12 cellular contexts compared by ENCODE assay signal in genomic region chr3:143165211-143165610, GRCh38. TPM values are rescaled to one million over a fixed set of nuclear protein-coding genes. Genes with fewer than 3 reads are reported as not detected.
A peak's percentile ranks its signal among the peaks of the same experiment; 100 is the strongest.
DNase-seq lines count a peak whose midpoint lies in the region; ATAC-seq and TF ChIP-seq lines count a peak whose summit lies in the region.
"Had no signal": no experiment of that assay in that cellular context is flagged by ENCODE, and none has a peak within 500 bp of the region (broad histone marks: within the 10 kb centered on the region; RNA-seq: fewer than 3 reads in every experiment).

No MANE protein-coding gene starts in this region.

- H4K20me1 ChIP-seq in GM23338 (replicated peaks; ENCODE audit: insufficient read depth) = no peaks in the 10 kb centered on the region
- no peaks in the 10 kb centered on the region for H4K20me1 ChIP-seq in PC-3 (ENCODE audit: low read length)

- no TSS peak for BruUV-seq in PC-3 (replicated peaks; lab: Mats Ljungman, UMichigan)

- intact Hi-C loops in PC-3 (cut with micrococcal nuclease) = no loop called here

- no peak for DNase-seq in activated T-cell treated with anti-CD3 and anti-CD28 coated beads, Interleukin-2, amount 50 U/mL, for 4 hours
- DNase-seq in activated T-cell treated with anti-CD3 and anti-CD28 coated beads, Interleukin-2, amount 50 U/mL, for 1 hour = no peak
- DNase-seq in GM23338 (ENCODE audit: low spot score) (no peak), PC-3 (no peak), amniotic stem cell (lab: John Stamatoyannopoulos, UW) (no peak), SW 1271 (lab: John Stamatoyannopoulos, UW) (no peak), AG08395 (ENCODE audit: low spot score) (no peak)
- no peak for DNase-seq in stimulated activated effector memory CD8-positive, alpha-beta T cell treated with anti-CD3 and anti-CD28 coated beads, Interleukin-12 subunit alpha, Interleukin-12 subunit beta, amount 100 ng/mL, for 72 hours (ENCODE audit: low spot score in 2 of 2)
- DNase-seq: activated CD4-positive, alpha-beta T cell treated with anti-CD3 and anti-CD28 coated beads, Interleukin-2, amount 50 U/mL, for 4 hours; colonic mucosa; heart left ventricle; NCI-H1436 treated with DMSO at 0.1 percent for 48 hours had no signal

- H3K27me3 ChIP-seq in GM23338 (ENCODE audit: insufficient read depth) (no peaks in the 10 kb centered on the region), PC-3 (ENCODE audit: low read length) (no peaks in the 10 kb centered on the region)
- H3K27me3 ChIP-seq: colonic mucosa, heart left ventricle had no signal

- no peak overlapping the region for H3K27ac ChIP-seq in GM23338 (ENCODE audit: low read depth)
- peak overlapping the region; percentile 60 for H3K27ac ChIP-seq in PC-3 (ENCODE audit: low read length)
- H3K27ac ChIP-seq: colonic mucosa had no signal

- H2AFZ ChIP-seq in GM23338 (peak overlapping the region; percentile 49; the same call in 1 of the 2 replicates), PC-3 (ENCODE audit: low read length) (no peak overlapping the region)

- H3K9me3 ChIP-seq in PC-3 (ENCODE audit: low read length) = no peaks in the 10 kb centered on the region
- H3K9me3 ChIP-seq: colonic mucosa, heart left ventricle had no signal

- no peaks in the 10 kb centered on the region for H3K9me3 Mint-ChIP-seq in activated T-cell treated with anti-CD3 and anti-CD28 coated beads, Interleukin-2, amount 50 U/mL, for 4 hours
- H3K9me3 Mint-ChIP-seq in GM23338 = no peaks in the 10 kb centered on the region
- H3K9me3 Mint-ChIP-seq in stimulated activated effector memory CD8-positive, alpha-beta T cell treated with anti-CD3 and anti-CD28 coated beads, Interleukin-12 subunit alpha, Interleukin-12 subunit beta, amount 100 ng/mL, for 72 hours = no peaks in the 10 kb centered on the region

- H3K9ac ChIP-seq in PC-3 (ENCODE audit: low read length) = no peak overlapping the region; the same call in 1 of the 2 replicates

- H3K4me3 Mint-ChIP-seq in activated T-cell treated with anti-CD3 and anti-CD28 coated beads, Interleukin-2, amount 50 U/mL, for 4 hours = peak overlapping the region; percentile 29
- H3K4me3 Mint-ChIP-seq in GM23338 = no peak overlapping the region
- peak overlapping the region; percentile 35 for H3K4me3 Mint-ChIP-seq in stimulated activated effector memory CD8-positive, alpha-beta T cell treated with anti-CD3 and anti-CD28 coated beads, Interleukin-12 subunit alpha, Interleukin-12 subunit beta, amount 100 ng/mL, for 72 hours

- CTCF ChIA-PET in PC-3 (lab: Charles Lee) = no interaction called here

- H3K9me2 ChIP-seq in GM23338 (ENCODE audit: insufficient read depth) = peaks cover 5% of the 10 kb centered on the region
- no peaks in the 10 kb centered on the region for H3K9me2 ChIP-seq in PC-3 (replicated peaks; ENCODE audit: low read length)

- H3K4me2 ChIP-seq in GM23338 (no peak overlapping the region), PC-3 (ENCODE audit: low read length) (peak overlapping the region; percentile 53)

- H3K27me3 Mint-ChIP-seq in activated T-cell treated with anti-CD3 and anti-CD28 coated beads, Interleukin-2, amount 50 U/mL, for 4 hours (ENCODE audit: low read depth) = no peaks in the 10 kb centered on the region
- H3K27me3 Mint-ChIP-seq in GM23338 (ENCODE audit: insufficient read depth, low read depth, poor library complexity) = peaks cover 2% of the 10 kb centered on the region

- H3F3A ChIP-seq in GM23338 (replicated peaks; ENCODE audit: low read depth) (no peaks in the 10 kb centered on the region), PC-3 (ENCODE audit: low read length, unreplicated experiment) (no peaks in the 10 kb centered on the region)

- H3K79me2 ChIP-seq in GM23338 (replicated peaks; ENCODE audit: insufficient read depth) (no peaks in the 10 kb centered on the region), PC-3 (ENCODE audit: low read length) (no peaks in the 10 kb centered on the region)

- no peaks in the 10 kb centered on the region for H3K36me3 Mint-ChIP-seq in activated T-cell treated with anti-CD3 and anti-CD28 coated beads, Interleukin-2, amount 50 U/mL, for 4 hours (ENCODE audit: insufficient read depth)
- H3K36me3 Mint-ChIP-seq in GM23338 (ENCODE audit: low read depth) = no peaks in the 10 kb centered on the region
- no peaks in the 10 kb centered on the region for H3K36me3 Mint-ChIP-seq in stimulated activated effector memory CD8-positive, alpha-beta T cell treated with anti-CD3 and anti-CD28 coated beads, Interleukin-12 subunit alpha, Interleukin-12 subunit beta, amount 100 ng/mL, for 72 hours

- H3K4me1 ChIP-seq in GM23338 (ENCODE audit: insufficient read depth) (peaks cover 4% of the 10 kb centered on the region), PC-3 (ENCODE audit: insufficient read depth, low read length) (peaks cover 34% of the 10 kb centered on the region)
- H3K4me1 ChIP-seq: colonic mucosa had no signal

- no peaks in the 10 kb centered on the region for H3K36me3 ChIP-seq in GM23338 (ENCODE audit: insufficient read depth)
- H3K36me3 ChIP-seq in PC-3 (ENCODE audit: low read depth, low read length) = no peaks in the 10 kb centered on the region
- H3K36me3 ChIP-seq: colonic mucosa, heart left ventricle had no signal

- peak overlapping the region; percentile 47; the same call in 1 of the 2 replicates for H3K27ac Mint-ChIP-seq in GM23338
- H3K27ac Mint-ChIP-seq in stimulated activated effector memory CD8-positive, alpha-beta T cell treated with anti-CD3 and anti-CD28 coated beads, Interleukin-12 subunit alpha, Interleukin-12 subunit beta, amount 100 ng/mL, for 72 hours = peak overlapping the region; percentile 65

- TF ChIP-seq CTCF in GM23338 (conservative IDR thresholded peaks at IDR 0.05; ENCODE audit: low read depth in 2 of 2) (no peak), PC-3 (conservative IDR thresholded peaks at IDR 0.05; ENCODE audit: low read depth, low read length) (no peak)

- H3K4me3 ChIP-seq in GM23338 = no peak overlapping the region
- no peak overlapping the region for H3K4me3 ChIP-seq in PC-3 (ENCODE audit: low read length)
- H3K4me3 ChIP-seq: colonic mucosa, heart left ventricle had no signal

- H3K4me1 Mint-ChIP-seq in activated T-cell treated with anti-CD3 and anti-CD28 coated beads, Interleukin-2, amount 50 U/mL, for 4 hours (ENCODE audit: low read depth) = peaks cover 65% of the 10 kb centered on the region
- peaks cover 16% of the 10 kb centered on the region; the same call in 2 of the 3 replicates for H3K4me1 Mint-ChIP-seq in GM23338
- H3K4me1 Mint-ChIP-seq in stimulated activated effector memory CD8-positive, alpha-beta T cell treated with anti-CD3 and anti-CD28 coated beads, Interleukin-12 subunit alpha, Interleukin-12 subunit beta, amount 100 ng/mL, for 72 hours = peaks cover 43% of the 10 kb centered on the region

- ATAC-seq in activated T-cell treated with anti-CD3 and anti-CD28 coated beads, Interleukin-2, amount 50 U/mL, for 4 hours = peak in 1 of 2 donors; percentile 7
- ATAC-seq in GM23338 (no peak), PC-3 (no peak)
- ATAC-seq in stimulated activated effector memory CD8-positive, alpha-beta T cell treated with anti-CD3 and anti-CD28 coated beads, Interleukin-12 subunit alpha, Interleukin-12 subunit beta, amount 100 ng/mL, for 72 hours = peak; percentile 56

- POLR2A ChIA-PET in PC-3 (lab: Charles Lee; ENCODE audit: unreplicated experiment) = no interaction called here

TF ChIP-seq in GM23338, 12 proteins besides CTCF, POLR2A, EP300 and RAD21:
- TF ChIP-seq EZH2 (IDR thresholded peaks at IDR 0.05; ENCODE audit: low read depth, unreplicated experiment) (no peak), CREB1 (CRISPR knock-in tag; IDR thresholded peaks at IDR 0.05; ENCODE audit: low read depth) (no peak), ZNF114 (CRISPR knock-in tag; IDR thresholded peaks at IDR 0.05) (no peak), JUNB (IDR thresholded peaks at IDR 0.05; ENCODE audit: unreplicated experiment) (no peak), NANOG (IDR thresholded peaks at IDR 0.05; ENCODE audit: borderline replicate concordance) (no peak), POLR2AphosphoS5 (IDR thresholded peaks at IDR 0.05; ENCODE audit: low read depth) (no peak), STAT1 (IDR thresholded peaks at IDR 0.05; ENCODE audit: unreplicated experiment) (no peak), ETS1 (IDR thresholded peaks at IDR 0.05) (no peak)

RNA-seq across cellular contexts. Expression of gene CHST2, which starts 45.6 kb away (rescaled TPM):
- total RNA-seq in activated T-cell treated with anti-CD3 and anti-CD28 coated beads, Interleukin-2, amount 50 U/mL, for 4 hours = 1 to 10 TPM; 4.8 to 5.0 (median 4.9) TPM
- 23.5 and 28.3 TPM in 2 replicates for total RNA-seq in GM23338 (2014; rRNA removed; shearing (Covaris generic))
- polyA plus RNA-seq in GM23338 (2016; fragmentation: Nextera tagmentation; extraction: Ambion mirVana) = 4.1 and 4.3 TPM in 2 replicates
- 6.7 and 7.3 TPM in 2 replicates for total RNA-seq in PC-3 (2014; rRNA removed)
